In the genomic region with DNA sequence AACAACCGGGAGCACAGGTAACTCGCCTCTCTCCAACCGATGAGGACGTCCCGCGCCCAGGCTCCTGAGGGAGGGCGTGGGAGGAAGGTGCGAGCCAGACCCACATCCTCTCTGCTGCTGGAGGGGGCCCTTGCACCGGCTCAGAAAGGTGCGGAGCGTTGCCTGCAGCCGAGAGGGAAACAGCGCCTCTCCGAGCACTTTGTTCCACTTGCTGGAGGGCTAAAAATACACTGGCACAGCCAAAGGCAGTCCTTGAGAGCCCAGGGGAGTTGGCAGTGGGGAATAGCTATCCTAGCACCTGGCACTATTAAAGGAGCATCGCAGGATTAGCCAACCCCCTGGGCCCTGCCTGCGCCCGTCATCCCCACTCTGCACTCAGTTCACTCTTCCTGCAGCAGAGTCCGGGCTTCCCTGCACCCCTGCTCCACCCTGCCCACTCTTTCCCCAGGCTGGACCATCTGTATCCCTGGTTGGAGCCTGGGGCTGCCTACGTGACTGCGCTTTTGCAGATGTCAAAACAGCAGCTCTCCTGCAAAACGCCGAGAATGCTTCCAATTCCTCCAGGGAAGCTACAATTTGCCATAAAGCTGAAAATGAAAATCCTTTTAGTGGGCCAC, we compare ENCODE assay signal across 10 cellular contexts.
DNase-seq lines count a peak whose midpoint lies in the region; ATAC-seq and TF ChIP-seq lines count a peak whose summit lies in the region.
"Had no signal": no experiment of that assay in that cellular context is flagged by ENCODE, and none has a peak within 500 bp of the region (broad histone marks: within the 10 kb centered on the region; RNA-seq: fewer than 3 reads in every experiment).

No MANE protein-coding gene starts in this region.

- intact Hi-C loops in left ventricle myocardium inferior (cut with micrococcal nuclease) (no loop called here), upper lobe of right lung (cut with DNase I) (no loop called here), tibial artery (cut with DNase I; ENCODE audit: low total_unique reads) (no loop called here)

- H3K36me3 ChIP-seq in left ventricle myocardium inferior (no peaks in the 10 kb centered on the region), upper lobe of right lung (no peaks in the 10 kb centered on the region), tibial artery (no peaks in the 10 kb centered on the region)
- H3K36me3 ChIP-seq: esophagus muscularis mucosa had no signal

- no peak overlapping the region for H3K4me3 ChIP-seq in left ventricle myocardium inferior
- H3K4me3 ChIP-seq in upper lobe of right lung = no peak overlapping the region
- no peak overlapping the region for H3K4me3 ChIP-seq in tibial artery
- H3K4me3 ChIP-seq: esophagus muscularis mucosa had no signal

- H3K9me3 ChIP-seq in left ventricle myocardium inferior (replicated peaks) = no peaks in the 10 kb centered on the region
- no peaks in the 10 kb centered on the region for H3K9me3 ChIP-seq in upper lobe of right lung
- H3K9me3 ChIP-seq in tibial artery = no peaks in the 10 kb centered on the region
- H3K9me3 ChIP-seq: esophagus muscularis mucosa had no signal

- TF ChIP-seq CTCF in left ventricle myocardium inferior (IDR thresholded peaks at IDR 0.05; ENCODE audit: borderline replicate concordance) (peak; percentile 21), upper lobe of right lung (IDR thresholded peaks at IDR 0.05) (no peak), tibial artery (IDR thresholded peaks at IDR 0.05) (no peak)

- ATAC-seq in upper lobe of right lung = peak; percentile 75
- ATAC-seq in GM18498 (IDR thresholded peaks at IDR 0.05; ENCODE audit: unreplicated experiment) = no peak
- ATAC-seq in GM21447 (IDR thresholded peaks at IDR 0.05; ENCODE audit: unreplicated experiment) = no peak

- H3K4me1 ChIP-seq in left ventricle myocardium inferior (peaks cover 25% of the 10 kb centered on the region), upper lobe of right lung (peaks cover 17% of the 10 kb centered on the region), tibial artery (peaks cover 0 to 16% (median 10%) of the 10 kb centered on the region in 4 donors)

- H3K27ac ChIP-seq in left ventricle myocardium inferior (replicated peaks) (no peak overlapping the region), upper lobe of right lung (no peak overlapping the region), tibial artery (no peak overlapping the region)
- H3K27ac ChIP-seq: esophagus muscularis mucosa had no signal

- DNase-seq in stimulated activated naive CD4-positive, alpha-beta T cell treated with Interleukin-2 at 50 U/mL for 16 hours (lab: John Stamatoyannopoulos, UW) = peak; percentile 18
- no peak for DNase-seq in stimulated activated naive CD4-positive, alpha-beta T cell (lab: John Stamatoyannopoulos, UW)
- peak; percentile 88 for DNase-seq in NCI-H345 (lab: John Stamatoyannopoulos, UW)
- peak; percentile 44 for DNase-seq in left ventricle myocardium inferior
- DNase-seq in upper lobe of right lung = peak; percentile 75
- DNase-seq in tibial artery = no peak
- DNase-seq: NCI-H226 had no signal

- H3K27me3 ChIP-seq in left ventricle myocardium inferior (ENCODE audit: low read depth) (no peaks in the 10 kb centered on the region), upper lobe of right lung (no peaks in the 10 kb centered on the region), tibial artery (no peaks in the 10 kb centered on the region)
- H3K27me3 ChIP-seq: esophagus muscularis mucosa had no signal

Comparison
In these comparisons a context has a peak if more than half of its experiments do, and no peak if none do; other contexts are left out.
1. DNase-seq: peak in stimulated activated naive CD4-positive, alpha-beta T cell treated with Interleukin-2 at 50 U/mL for 16 hours (single experiment), NCI-H345 (single experiment), left ventricle myocardium inferior (single experiment) and upper lobe of right lung (single experiment); none in stimulated activated naive CD4-positive, alpha-beta T cell (0 of 6) and tibial artery (0 of 2).